In the genomic region with DNA sequence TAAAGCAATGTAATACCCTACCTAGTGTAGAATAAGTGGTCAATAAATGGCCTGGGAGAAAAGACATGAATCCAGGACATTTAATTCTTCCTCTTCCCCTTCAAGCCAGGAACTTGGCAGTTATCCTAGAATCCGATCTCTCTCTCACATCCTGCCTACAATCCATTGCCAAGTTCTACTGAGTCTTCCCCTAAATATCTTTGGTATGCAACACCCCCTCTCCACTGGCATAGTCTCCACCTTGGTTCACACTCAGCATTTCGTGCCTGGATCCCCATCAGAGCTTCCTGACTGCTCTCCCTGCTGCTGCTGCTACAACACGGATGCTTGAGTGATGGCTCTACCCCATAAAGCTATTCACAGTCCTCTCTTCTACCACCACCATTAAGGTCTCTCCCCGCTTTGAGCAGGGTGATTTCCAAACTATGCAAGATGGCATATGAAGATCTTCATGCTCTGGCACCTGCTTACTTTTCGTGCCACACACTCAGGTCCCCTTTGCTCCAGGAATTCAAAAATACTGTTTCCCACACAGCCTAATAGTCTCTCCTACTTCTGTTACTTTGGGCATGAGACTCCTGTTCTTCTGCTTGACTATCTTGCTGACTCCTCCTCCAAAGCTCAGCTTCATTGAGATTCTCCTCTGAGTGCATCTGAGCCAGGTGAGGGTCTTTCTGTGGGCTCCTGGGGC, we compare ENCODE assay signal across 10 cellular contexts. TPM values are rescaled to one million over a fixed set of nuclear protein-coding genes. Genes with fewer than 3 reads are reported as not detected.
DNase-seq lines count a peak whose midpoint lies in the region; ATAC-seq and TF ChIP-seq lines count a peak whose summit lies in the region.
"Had no signal": no experiment of that assay in that cellular context is flagged by ENCODE, and none has a peak within 500 bp of the region (broad histone marks: within the 10 kb centered on the region; RNA-seq: fewer than 3 reads in every experiment).

No MANE protein-coding gene starts in this region.

- H3K27me3 ChIP-seq in adrenal gland, result no peaks in the 10 kb centered on the region
- no peaks in the 10 kb centered on the region for H3K27me3 ChIP-seq in thoracic aorta (replicated peaks; ENCODE audit: insufficient read depth)
- H3K27me3 ChIP-seq in sigmoid colon, result no peaks in the 10 kb centered on the region

- no peak for TF ChIP-seq POLR2A in adrenal gland (IDR thresholded peaks at IDR 0.05)
- no peak for TF ChIP-seq POLR2A in sigmoid colon (IDR thresholded peaks at IDR 0.05)

- TF ChIP-seq CTCF in adrenal gland (IDR thresholded peaks at IDR 0.05) (no peak), thoracic aorta (IDR thresholded peaks at IDR 0.05) (no peak), sigmoid colon (IDR thresholded peaks at IDR 0.05) (no peak)

- peaks cover 0 to 9% of the 10 kb centered on the region in 2 donors for H3K4me1 ChIP-seq in adrenal gland (replicated peaks in 1 of 2)
- H3K4me1 ChIP-seq in thoracic aorta (ENCODE audit: control insufficient read depth in 1 of 2, low read depth in 2 of 2), result peaks cover 9 to 12% of the 10 kb centered on the region in 2 donors
- peaks cover 0 to 10% (median 8%) of the 10 kb centered on the region in 4 donors for H3K4me1 ChIP-seq in sigmoid colon

- ATAC-seq in thoracic aorta (ENCODE audit: insufficient number of reproducible peaks, low FRiP score, low read depth) (peak; percentile 59), HG03095 (IDR thresholded peaks at IDR 0.05; ENCODE audit: unreplicated experiment) (no peak)
- ATAC-seq: activated CD8-positive, alpha-beta T cell treated with anti-CD3 and anti-CD28 coated beads for 36 hours; effector memory CD8-positive, alpha-beta T cell had no signal

- DNase-seq in NCI-H1092 treated with DMSO at 0.1 percent for 48 hours (lab: John Stamatoyannopoulos, UW) (peak; percentile 27), NCI-H1092 (lab: John Stamatoyannopoulos, UW) (no peak), adrenal gland (peak in 4 of 7 donors; percentile 9 to 31 (median 16)), glomerular visceral epithelial cell (ENCODE audit: extremely low spot score) (peak; percentile 92), thoracic aorta (ENCODE audit: low spot score) (no peak), sigmoid colon (no peak)
- no peak for DNase-seq in activated CD4-positive, alpha-beta T cell treated with anti-CD3 and anti-CD28 coated beads, Interleukin-2, amount 50 U/mL, for 1 hour
- DNase-seq: activated CD8-positive, alpha-beta T cell treated with anti-CD3 and anti-CD28 coated beads for 36 hours; effector memory CD8-positive, alpha-beta T cell had no signal

- H3K4me3 ChIP-seq in adrenal gland, result no peak overlapping the region
- no peak overlapping the region for H3K4me3 ChIP-seq in thoracic aorta
- no peak overlapping the region for H3K4me3 ChIP-seq in sigmoid colon

- H3K36me3 ChIP-seq in adrenal gland (replicated peaks in 1 of 2), result no peaks in the 10 kb centered on the region
- no peaks in the 10 kb centered on the region for H3K36me3 ChIP-seq in thoracic aorta
- H3K36me3 ChIP-seq in sigmoid colon, result no peaks in the 10 kb centered on the region

- no peaks in the 10 kb centered on the region for H3K9me3 ChIP-seq in adrenal gland (replicated peaks in 1 of 3)
- no peaks in the 10 kb centered on the region for H3K9me3 ChIP-seq in thoracic aorta
- H3K9me3 ChIP-seq in sigmoid colon, result no peaks in the 10 kb centered on the region

- no peak for TF ChIP-seq EP300 in sigmoid colon (IDR thresholded peaks at IDR 0.05)

- H3K27ac ChIP-seq in adrenal gland (no peak overlapping the region), thoracic aorta (no peak overlapping the region), sigmoid colon (no peak overlapping the region)

- intact Hi-C loops in adrenal gland (cut with DNase I), result no loop called here
- intact Hi-C loops in sigmoid colon (cut with DNase I), result no loop called here

- WGBS in adrenal gland, 4 donors, result 56 to 59% (median 56%) methylated on average over 5 of the region's 5 CpGs
- WGBS in sigmoid colon, 2 donors, result 74 to 81% methylated on average over 5 of the region's 5 CpGs

RNA-seq across cellular contexts. Expression of a gene that starts 4.8 kb away (rescaled TPM):
- total RNA-seq in adrenal gland, result 10 to 100 TPM in 7 of 8 donors, 1 to 10 TPM in 1; 9.3 to 28.9 (median 18.4) TPM
- polyA plus RNA-seq in adrenal gland, result 10 to 100 TPM in 1 of 3 donors, 1 to 10 TPM in 2; 2.6 to 12.2 (median 6.2) TPM
- total RNA-seq in thoracic aorta, result 100 to 1,000 TPM in 1 of 2 donors, 10 to 100 TPM in 1; 55.4 to 126 TPM
- 10 to 100 TPM; 42.5 to 86.7 (median 61.0) TPM for total RNA-seq in sigmoid colon
- polyA plus RNA-seq in sigmoid colon, result 10 to 100 TPM; 10.8 to 29.4 (median 23.6) TPM

Comparison
In these comparisons a context has a peak if more than half of its experiments do, and no peak if none do; other contexts are left out.
1. DNase-seq: peak in NCI-H1092 treated with DMSO at 0.1 percent for 48 hours (single experiment), adrenal gland (4 of 7) and glomerular visceral epithelial cell (single experiment); none in NCI-H1092 (single experiment), thoracic aorta (single experiment), sigmoid colon (single experiment) and activated CD4-positive, alpha-beta T cell treated with anti-CD3 and anti-CD28 coated beads, Interleukin-2, amount 50 U/mL, for 1 hour (single experiment).